19 cellular contexts compared by ENCODE assay signal in genomic region chr2:192025607-192026006, GRCh38.
DNase-seq lines count a peak whose midpoint lies in the region; TF ChIP-seq lines count a peak whose summit lies in the region.
"Had no signal": no experiment of that assay in that cellular context is flagged by ENCODE, and none has a peak within 500 bp of the region (broad histone marks: within the 10 kb centered on the region; RNA-seq: fewer than 3 reads in every experiment).

No MANE protein-coding gene starts in this region.

- H2BK5ac ChIP-seq in H9 (ENCODE audit: insufficient read length, low read length) = no peak overlapping the region

- peaks cover 26% of the 10 kb centered on the region in 2 experiments for H3K4me1 Mint-ChIP-seq in H9
- peaks cover 18% of the 10 kb centered on the region for H3K4me1 Mint-ChIP-seq in glutamatergic neuron (ENCODE audit: low read depth, unreplicated experiment)
- H3K4me1 Mint-ChIP-seq: B cell; CD4-positive, CD25-positive, alpha-beta regulatory T cell; IgD-negative memory B cell had no signal

- no peaks in the 10 kb centered on the region for H3K79me2 ChIP-seq in H9 (ENCODE audit: insufficient read depth, low read length)
- no peaks in the 10 kb centered on the region for H3K79me2 ChIP-seq in Loucy (ENCODE audit: insufficient read depth, low read length)

- H2BK15ac ChIP-seq in H9 (ENCODE audit: low read depth, low read length) = no peak overlapping the region

- intact Hi-C loops in sigmoid colon (cut with DNase I) (no loop called here), testis (cut with DNase I; ENCODE audit: low total_unique reads) (no loop called here)

- H2AFZ ChIP-seq in H9 (ENCODE audit: low read length) (no peak overlapping the region), Loucy (ENCODE audit: low read length) (no peak overlapping the region)

- no peak overlapping the region for H3K14ac ChIP-seq in H9 (ENCODE audit: insufficient read depth, low read length)

- no peaks in the 10 kb centered on the region for H3K36me3 ChIP-seq in Loucy (ENCODE audit: insufficient read depth, low read length)
- no peaks in the 10 kb centered on the region for H3K36me3 ChIP-seq in sigmoid colon
- H3K36me3 ChIP-seq in testis (ENCODE audit: low read depth, missing control alignments) = no peaks in the 10 kb centered on the region
- H3K36me3 ChIP-seq: SJCRH30 had no signal

- H3K4ac ChIP-seq in H9 (ENCODE audit: low read depth, low read length) = no peak overlapping the region

- no CpG with 5 or more reads among the region's 4 CpGs for WGBS in H9 (ENCODE audit: extremely low coverage, insufficient read length, low lambda C conversion rate)
- 65 to 76% methylated on average over 4 of the region's 4 CpGs for WGBS in sigmoid colon, 2 donors
- WGBS in testis, 2 donors = 82 to 85% methylated on average over 4 of the region's 4 CpGs

- H3K27ac Mint-ChIP-seq in H9 (0 out of 7 replicates have a peak overlapping the region, but pooled peaks of 1 of the 3 experiments have one; percentile 14), glutamatergic neuron (ENCODE audit: unreplicated experiment) (peak overlapping the region; percentile 71)
- H3K27ac Mint-ChIP-seq: B cell; CD4-positive, CD25-positive, alpha-beta regulatory T cell; IgD-negative memory B cell had no signal

- H2AK5ac ChIP-seq in H9 (ENCODE audit: insufficient read length, low read length) = no peak overlapping the region

- H4K20me1 ChIP-seq in H9 (ENCODE audit: control insufficient read depth, insufficient read depth, insufficient read length) (no peaks in the 10 kb centered on the region), Loucy (ENCODE audit: insufficient read depth, low read length, poor library complexity, severe bottlenecking) (no peaks in the 10 kb centered on the region)

- peaks cover 0 to 2% (median 0%) of the 10 kb centered on the region in 3 experiments; a peak in 1 of 7 replicates for H3K36me3 Mint-ChIP-seq in H9 (ENCODE audit: insufficient read depth in 1 of 3, low read depth in 3 of 3)
- H3K36me3 Mint-ChIP-seq in glutamatergic neuron (ENCODE audit: unreplicated experiment) = peaks cover 5% of the 10 kb centered on the region
- H3K36me3 Mint-ChIP-seq: CD4-positive, CD25-positive, alpha-beta regulatory T cell; IgD-negative memory B cell had no signal

- H3K9me3 Mint-ChIP-seq in H9 = no peaks in the 10 kb centered on the region
- H3K9me3 Mint-ChIP-seq in glutamatergic neuron (ENCODE audit: unreplicated experiment) = peaks cover 3% of the 10 kb centered on the region

- no peak overlapping the region for H4K8ac ChIP-seq in H9 (replicated peaks; ENCODE audit: insufficient read length, low read depth, low read length)

- TF ChIP-seq CTCF in H9 (conservative IDR thresholded peaks at IDR 0.05) = 0 out of 3 replicates have a peak, but pooled peaks have one; percentile 27
- TF ChIP-seq CTCF in Loucy (conservative IDR thresholded peaks at IDR 0.05; ENCODE audit: low read length) = 0 out of 2 replicates have a peak, but pooled peaks have one; percentile 19
- TF ChIP-seq CTCF in glutamatergic neuron (IDR thresholded peaks at IDR 0.05; ENCODE audit: partially characterized antibody, unreplicated experiment) = no peak
- TF ChIP-seq CTCF in sigmoid colon (IDR thresholded peaks at IDR 0.05) = no peak
- TF ChIP-seq CTCF in testis (IDR thresholded peaks at IDR 0.05) = no peak

- H4K91ac ChIP-seq in H9 (ENCODE audit: insufficient read length, low read depth, low read length) = no peak overlapping the region

- TF ChIP-seq POLR2A in sigmoid colon (IDR thresholded peaks at IDR 0.05) (no peak), testis (IDR thresholded peaks at IDR 0.05) (no peak)

- no peak overlapping the region for H3K4me3 ChIP-seq in Loucy (ENCODE audit: low read length, poor library complexity, severe bottlenecking)
- H3K4me3 ChIP-seq in sigmoid colon = no peak overlapping the region
- H3K4me3 ChIP-seq in testis = no peak overlapping the region
- H3K4me3 ChIP-seq: SJCRH30 had no signal

- no peak overlapping the region for H3K23ac ChIP-seq in H9 (ENCODE audit: insufficient read length, low read depth, low read length)

- H3T11ph ChIP-seq in H9 (ENCODE audit: low read length) = no peak overlapping the region

- no peaks in the 10 kb centered on the region for H3K79me1 ChIP-seq in H9 (ENCODE audit: insufficient read depth, low read depth, low read length, poor library complexity, severe bottlenecking)

- H3K27me3 ChIP-seq in H9 (ENCODE audit: insufficient read depth, low read length) = no peaks in the 10 kb centered on the region
- no peaks in the 10 kb centered on the region for H3K27me3 ChIP-seq in Loucy (ENCODE audit: insufficient read depth, low read length, poor library complexity, severe bottlenecking)
- H3K27me3 ChIP-seq in sigmoid colon = no peaks in the 10 kb centered on the region
- H3K27me3 ChIP-seq in testis = no peaks in the 10 kb centered on the region
- H3K27me3 ChIP-seq: SJCRH30 had no signal

- H3K23me2 ChIP-seq in H9 (ENCODE audit: insufficient read length, low read depth, low read length, poor library complexity, severe bottlenecking) = no peaks in the 10 kb centered on the region

- no peaks in the 10 kb centered on the region for H3F3A ChIP-seq in Loucy (ENCODE audit: low read depth)

- H3K27me3 Mint-ChIP-seq in H9 (ENCODE audit: low read depth) (no peaks in the 10 kb centered on the region), glutamatergic neuron (ENCODE audit: unreplicated experiment) (peaks cover under 1% of the 10 kb centered on the region)

- peaks cover 10% of the 10 kb centered on the region; the same call in 1 of the 2 replicates for H3K4me1 ChIP-seq in H9 (ENCODE audit: insufficient read depth, low read length)
- no peaks in the 10 kb centered on the region for H3K4me1 ChIP-seq in Loucy (ENCODE audit: insufficient read depth, low read length, poor library complexity, severe bottlenecking)
- peaks cover 0 to 17% (median 12%) of the 10 kb centered on the region in 4 donors for H3K4me1 ChIP-seq in sigmoid colon
- no peaks in the 10 kb centered on the region for H3K4me1 ChIP-seq in testis
- H3K4me1 ChIP-seq: Caco-2, SJCRH30 had no signal

- H3K4me3 Mint-ChIP-seq in H9 (no peak overlapping the region), glutamatergic neuron (ENCODE audit: unreplicated experiment) (peak overlapping the region; percentile 4)
- H3K4me3 Mint-ChIP-seq: B cell; CD4-positive, CD25-positive, alpha-beta regulatory T cell; IgD-negative memory B cell had no signal

- H3K4me2 ChIP-seq in H9 (ENCODE audit: insufficient read depth, insufficient read length, low read length) = no peak overlapping the region
- no peak overlapping the region for H3K4me2 ChIP-seq in Loucy (ENCODE audit: low read depth, low read length, poor library complexity, severe bottlenecking)

- no peak overlapping the region for H4K5ac ChIP-seq in H9 (ENCODE audit: insufficient read length, low read depth, low read length)

- no peak overlapping the region for H3K9ac ChIP-seq in H9 (ENCODE audit: extremely low read depth, insufficient read length, low read length)
- H3K9ac ChIP-seq in Loucy (ENCODE audit: low read depth, low read length, poor library complexity, severe bottlenecking) = no peak overlapping the region

- H2BK12ac ChIP-seq in H9 (ENCODE audit: insufficient read length, low read depth, low read length) = no peak overlapping the region

- no peaks in the 10 kb centered on the region for H3K9me3 ChIP-seq in H9 (ENCODE audit: control insufficient read depth, low read depth, low read length)
- no peaks in the 10 kb centered on the region for H3K9me3 ChIP-seq in Loucy (ENCODE audit: insufficient read depth, low read depth, low read length)
- H3K9me3 ChIP-seq in sigmoid colon = no peaks in the 10 kb centered on the region
- H3K9me3 ChIP-seq in testis = no peaks in the 10 kb centered on the region
- H3K9me3 ChIP-seq: Caco-2, SJCRH30 had no signal

- DNase-seq in H9 (no peak), glutamatergic neuron (no peak), sigmoid colon (no peak), testis (no peak), NAMALWA (ENCODE audit: low spot score) (no peak)
- no peak for DNase-seq in stimulated activated CD4-positive, alpha-beta T cell treated with anti-CD3 and anti-CD28 coated beads, Interleukin-4, amount 100 ng/mL, for 4 hours
- DNase-seq: Caco-2; CD4-positive, CD25-positive, alpha-beta regulatory T cell; Kasumi-1; NCI-H1105 treated with DMSO at 0.1 percent for 48 hours; NCI-H187 treated with DMSO at 0.1 percent for 48 hours; NCI-H446; NCI-H748 treated with DMSO at 0.1 percent for 48 hours; PC-3; SJCRH30 had no signal

- H3K18ac ChIP-seq in H9 (ENCODE audit: insufficient read length, low read depth, low read length) = no peak overlapping the region

- TF ChIP-seq EP300 in sigmoid colon (IDR thresholded peaks at IDR 0.05) = no peak

- no peak overlapping the region for H2BK120ac ChIP-seq in H9 (ENCODE audit: low read depth, low read length, poor library complexity, severe bottlenecking)

- no peak overlapping the region for H3K27ac ChIP-seq in H9 (ENCODE audit: insufficient read length, low read depth, low read length)
- H3K27ac ChIP-seq in sigmoid colon = peak overlapping the region in 3 of 4 donors; percentile 45 to 68 (median 53)
- H3K27ac ChIP-seq in testis = no peak overlapping the region
- H3K27ac ChIP-seq: RWPE1, SJCRH30 had no signal

- H3K56ac ChIP-seq in H9 (ENCODE audit: insufficient read length, low read depth, low read length) = no peak overlapping the region

- H2BK20ac ChIP-seq in H9 (ENCODE audit: low read depth, low read length, poor library complexity, severe bottlenecking) = no peak overlapping the region

- no peaks in the 10 kb centered on the region for H3K9me2 ChIP-seq in Loucy (replicated peaks; ENCODE audit: low read depth, low read length)

Comparison
In these comparisons a context has a peak if more than half of its experiments do, and no peak if none do; other contexts are left out.
1. H3K27ac ChIP-seq: peak in sigmoid colon (3 of 4); none in H9 (single experiment) and testis (0 of 2).
2. CTCF ChIP-seq: peak in H9 (single experiment) and Loucy (single experiment); none in glutamatergic neuron (single experiment), sigmoid colon (0 of 4) and testis (0 of 3).